In the genomic region with DNA sequence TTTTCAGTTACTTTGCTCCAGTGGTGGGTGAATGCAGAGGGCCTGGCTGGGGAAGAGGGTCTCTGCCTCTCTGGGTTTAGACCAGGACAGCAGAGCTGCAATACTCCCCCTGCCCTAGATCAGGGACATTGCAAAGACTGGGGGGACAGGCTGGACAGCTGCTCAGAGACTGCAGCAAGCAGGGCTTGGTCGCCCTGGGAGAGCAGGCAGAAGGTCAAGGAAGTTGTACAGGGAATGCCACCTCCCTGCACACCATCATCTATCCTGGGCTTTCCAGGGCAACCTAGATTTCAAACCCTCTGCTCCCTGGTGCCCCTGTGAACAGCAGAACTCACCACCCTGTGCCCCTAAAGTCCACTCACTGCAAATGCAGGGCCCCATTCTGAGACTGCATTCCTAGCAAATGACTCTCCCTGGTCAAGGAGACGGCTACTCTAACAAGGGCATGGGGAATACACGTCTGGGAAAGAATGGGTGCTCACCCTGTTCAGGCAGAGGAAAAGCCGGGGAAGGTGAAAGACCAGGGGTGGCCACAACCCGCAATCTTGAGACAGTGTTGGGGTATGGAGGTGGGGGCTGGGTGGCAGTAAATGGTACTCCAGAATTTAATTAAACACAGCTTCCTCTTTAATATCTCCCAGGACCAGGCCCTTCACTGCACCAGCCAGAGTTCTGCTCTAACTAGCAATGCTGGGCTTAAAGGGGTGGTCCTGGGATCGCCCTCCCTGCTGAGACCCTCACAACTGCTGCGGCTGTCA, we compare ENCODE assay signal across 8 cellular contexts. TPM values are rescaled to one million over a fixed set of nuclear protein-coding genes. Genes with fewer than 3 reads are reported as not detected.
DNase-seq lines count a peak whose midpoint lies in the region; ATAC-seq, FAIRE-seq and TF ChIP-seq lines count a peak whose summit lies in the region.

No MANE protein-coding gene starts in this region.

- POLR2A ChIA-PET in AG04450 (lab: Yijun Ruan, JAX) = no interaction called here

- no peak for ATAC-seq in HG02678 (IDR thresholded peaks at IDR 0.05; ENCODE audit: unreplicated experiment)

- no peaks in the 10 kb centered on the region for H3K9me3 ChIP-seq in AG04450 (ENCODE audit: control insufficient read depth, insufficient read depth, low read length)
- no peaks in the 10 kb centered on the region for H3K9me3 ChIP-seq in muscle layer of duodenum (ENCODE audit: control insufficient read depth in 1 of 2, low read length in 2 of 2)

- peaks cover 0 to 8% of the 10 kb centered on the region in 2 donors for H3K36me3 ChIP-seq in muscle layer of duodenum (ENCODE audit: control insufficient read depth in 1 of 2, insufficient read depth in 2 of 2, low read length in 2 of 2)

- H3K27ac ChIP-seq in AG04450 (ENCODE audit: low read depth, low read length) (peak overlapping the region; percentile 75), coronary artery (peak overlapping the region; percentile 84 to 87), muscle layer of duodenum (ENCODE audit: low read length) (peak overlapping the region; percentile 67)

- FAIRE-seq in GM19239 (lab: Jason Lieb, UNC) = no peak

- peak; percentile 42 for DNase-seq in AG04450 (ENCODE audit: low read depth, low spot score)
- peak; percentile 80 for DNase-seq in LHCN-M2 (ENCODE audit: low read depth)
- no peak for DNase-seq in coronary artery (ENCODE audit: low spot score)
- no peak for DNase-seq in GM19239 (ENCODE audit: insufficient read length, low spot score)
- DNase-seq in SIG-M5 treated with dmso at 0.1 percent for 504 hours (lab: John Stamatoyannopoulos, UW; ENCODE audit: unreplicated experiment) = no peak
- no peak for DNase-seq in activated gamma-delta T cell treated with Interleukin-2 at 50 U/mL for 16 hours

- H3K4me3 ChIP-seq in AG04450 (ENCODE audit: low read depth, low read length) (peak overlapping the region; percentile 78), coronary artery (peak overlapping the region; percentile 74), muscle layer of duodenum (ENCODE audit: low read depth in 1 of 2, low read length in 2 of 2) (peak overlapping the region; percentile 70 to 75)

- H3K27me3 ChIP-seq in AG04450 (ENCODE audit: control insufficient read depth, insufficient read depth, low read length) (no peaks in the 10 kb centered on the region), muscle layer of duodenum (ENCODE audit: low read depth, low read length) (no peaks in the 10 kb centered on the region)

- TF ChIP-seq CTCF in AG04450 (IDR thresholded peaks at IDR 0.05; ENCODE audit: low read depth, low read length) = no peak; the same call in none of the 2 replicates
- no peak for TF ChIP-seq CTCF in coronary artery (IDR thresholded peaks at IDR 0.05)

- peaks cover 18 to 42% of the 10 kb centered on the region in 2 donors for H3K4me1 ChIP-seq in muscle layer of duodenum (ENCODE audit: control insufficient read depth in 1 of 2, insufficient read depth in 2 of 2, low read length in 2 of 2)

- CTCF ChIA-PET in AG04450 (lab: Charles Lee) = interaction anchor here (0.6 to 2.4 kb wide), 5 partner anchors 9 to 244 kb away, joined by 3 to 7 read pairs (median 4); no protein-coding TSS in a partner anchor

RNA-seq across cellular contexts. Expression of gene KIFC3, which starts 1.0 kb away (rescaled TPM):
- polyA plus RNA-seq in AG04450 (2011; rRNA removed) = 24.4 and 31.2 TPM in 2 replicates
- 34.6 and 56.5 TPM in 2 replicates for polyA minus RNA-seq in AG04450 (2011; rRNA and poly(A)+ RNA removed)
- total RNA-seq in LHCN-M2 (2014; rRNA removed) = 76.8 and 77.4 TPM in 2 replicates
- polyA plus RNA-seq in LHCN-M2 (2012) = 61.9 TPM

Comparison
In these comparisons a context has a peak if more than half of its experiments do, and no peak if none do; other contexts are left out.
1. DNase-seq: peak in AG04450 (single experiment) and LHCN-M2 (single experiment); none in coronary artery (single experiment), GM19239 (single experiment), SIG-M5 treated with dmso at 0.1 percent for 504 hours (single experiment) and activated gamma-delta T cell treated with Interleukin-2 at 50 U/mL for 16 hours (single experiment).
2. Peak in every context shown above with its lines, with median percentiles within 50 percentile points of each other: H3K27ac ChIP-seq and H3K4me3 ChIP-seq.